ENCODE assay signal across 11 cellular contexts in genomic region chr19:54952591-54953344, GRCh38.
A peak's percentile ranks its signal among the peaks of the same experiment; 100 is the strongest.
DNase-seq lines count a peak whose midpoint lies in the region; ATAC-seq, FAIRE-seq and TF ChIP-seq lines count a peak whose summit lies in the region.
"Had no signal": no experiment of that assay in that cellular context is flagged by ENCODE, and none has a peak within 500 bp of the region (broad histone marks: within the 10 kb centered on the region; RNA-seq: fewer than 3 reads in every experiment).

No MANE protein-coding gene starts in this region.

- in situ Hi-C loops in astrocyte of the spinal cord (cut with HindIII; ENCODE audit: low sequenced_read_pairs) = no loop called here

- peak; percentile 19 for DNase-seq in ELR (ENCODE audit: low read depth)
- peak; percentile 55 to 87 for DNase-seq in NOMO-1 (lab: John Stamatoyannopoulos, UW; ENCODE audit: unreplicated experiment in 2 of 2)
- peak; percentile 36 for DNase-seq in astrocyte of the spinal cord (ENCODE audit: low read depth, low spot score)
- DNase-seq in midbrain (lab: John Stamatoyannopoulos, UW) = peak; percentile 10
- DNase-seq in D721Med (ENCODE audit: insufficient read length, low spot score) = no peak
- DNase-seq in NCI-H82 treated with DMSO at 0.1 percent for 48 hours (lab: John Stamatoyannopoulos, UW; ENCODE audit: unreplicated experiment) = no peak
- no peak for DNase-seq in effector CD8-positive, alpha-beta T cell (lab: John Stamatoyannopoulos, UW)
- DNase-seq: CD4-positive, alpha-beta T cell; stimulated activated naive CD8-positive, alpha-beta T cell treated with anti-CD3 and anti-CD28 coated beads, Interleukin-15, Interleukin-2, amounts not matched to agents 100 U/mL and 50 U/mL, for 24 hours had no signal

- no peak for TF ChIP-seq CTCF in astrocyte of the spinal cord (IDR thresholded peaks at IDR 0.05; ENCODE audit: low read depth, low read length)
- TF ChIP-seq CTCF in D721Med (IDR thresholded peaks at IDR 0.05; ENCODE audit: insufficient read depth, missing control alignments) = no peak

- no peak overlapping the region for H3K4me3 ChIP-seq in astrocyte of the spinal cord (ENCODE audit: low read depth, low read length)
- H3K4me3 ChIP-seq: GM12878 had no signal

- FAIRE-seq in D721Med (lab: Jason Lieb, UNC) = no peak

- no peak for ATAC-seq in HG02840 (IDR thresholded peaks at IDR 0.05; ENCODE audit: low FRiP score, unreplicated experiment)
- ATAC-seq: GM12878; stimulated activated naive CD8-positive, alpha-beta T cell treated with anti-CD3 and anti-CD28 coated beads, Interleukin-15, Interleukin-2, amounts not matched to agents 100 U/mL and 50 U/mL, for 24 hours had no signal

Comparison
In these comparisons a context has a peak if more than half of its experiments do, and no peak if none do; other contexts are left out.
1. DNase-seq: peak in ELR (single experiment), NOMO-1 (2 of 2), astrocyte of the spinal cord (single experiment) and midbrain (single experiment); none in D721Med (single experiment), NCI-H82 treated with DMSO at 0.1 percent for 48 hours (single experiment) and effector CD8-positive, alpha-beta T cell (single experiment).